In the genomic region with DNA sequence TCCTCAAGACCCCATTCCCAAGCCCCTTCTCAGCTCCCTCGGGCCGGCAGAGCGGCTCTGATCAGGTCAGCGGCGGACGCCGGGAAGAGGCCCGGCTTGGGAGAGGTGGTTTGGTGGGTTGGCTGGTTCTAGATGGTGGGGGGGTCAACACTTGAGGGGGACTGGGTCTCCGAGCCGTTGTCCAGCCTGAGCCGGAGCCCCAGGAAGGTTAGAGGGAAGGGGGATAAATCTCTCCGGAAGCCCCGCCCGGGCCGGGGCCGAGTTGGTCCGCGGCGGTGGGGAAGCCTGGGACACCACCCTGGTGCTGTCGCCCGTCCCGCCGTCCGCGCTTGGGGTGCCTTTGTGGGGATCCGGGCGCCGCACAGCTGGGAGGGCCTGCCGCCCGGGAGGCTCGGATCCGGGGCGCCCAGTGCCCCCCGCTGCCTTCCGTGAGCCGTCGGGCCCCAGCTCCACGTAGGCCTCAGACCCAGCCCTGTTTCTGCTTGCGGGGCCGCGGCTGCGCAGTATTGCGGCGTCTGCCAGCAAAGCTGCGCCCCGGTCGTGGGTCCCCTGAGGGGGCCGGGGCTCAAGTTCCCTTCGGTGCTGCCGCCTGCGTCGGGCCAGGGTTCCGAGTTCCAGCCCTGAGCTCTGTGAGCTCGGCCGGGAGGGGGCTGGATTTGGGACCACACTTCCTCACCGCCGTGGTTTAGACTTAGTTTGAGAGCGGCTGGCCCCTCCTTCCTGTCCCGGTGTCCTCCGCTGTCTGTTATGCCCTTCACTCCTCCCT, we compare ENCODE assay signal across 1 cellular context.
TF ChIP-seq lines count a peak whose summit lies in the region.

No MANE protein-coding gene starts in this region.

TF ChIP-seq in H1, 55 proteins besides CTCF, POLR2A, EP300 and RAD21:
- 0 out of 4 replicates have a peak, but pooled peaks of 1 of the 2 experiments have one; percentile 42 for TF ChIP-seq SIN3A (conservative IDR thresholded peaks at IDR 0.05 in 1 of 2, IDR thresholded peaks at IDR 0.05 in 1 of 2; ENCODE audit: low read depth in 1 of 2, low read length in 2 of 2)
- no peak for TF ChIP-seq GABPA (IDR thresholded peaks at IDR 0.05; ENCODE audit: borderline replicate concordance, insufficient read depth, low read length)
- TF ChIP-seq HDAC2 (IDR thresholded peaks at IDR 0.05; ENCODE audit: borderline replicate concordance in 1 of 2, low read depth in 2 of 2, low read length in 2 of 2): 0 out of 4 replicates have a peak, but pooled peaks of 1 of the 2 experiments have one; percentile 73
- no peak for TF ChIP-seq KDM5A (IDR thresholded peaks at IDR 0.05; ENCODE audit: low read length)
- no peak for TF ChIP-seq CHD2 (IDR thresholded peaks at IDR 0.05; ENCODE audit: low read length)
- peak; percentile 13; the same call in 1 of the 2 replicates for TF ChIP-seq SP2 (IDR thresholded peaks at IDR 0.05; ENCODE audit: low read length)
- peak; percentile 34 for TF ChIP-seq KDM4A (IDR thresholded peaks at IDR 0.05; ENCODE audit: low read depth, low read length, severe bottlenecking)
- TF ChIP-seq TBP (IDR thresholded peaks at IDR 0.05; ENCODE audit: low read depth, low read length): peak; percentile 32; the same call in 1 of the 2 replicates
- 0 out of 2 replicates have a peak, but pooled peaks have one; percentile 41 for TF ChIP-seq SP4 (IDR thresholded peaks at IDR 0.05; ENCODE audit: low read length)
- TF ChIP-seq RXRA (IDR thresholded peaks at IDR 0.05; ENCODE audit: insufficient read depth, low read depth, low read length): no peak
- no peak for TF ChIP-seq TCF12 (IDR thresholded peaks at IDR 0.05; ENCODE audit: low read depth, low read length)
- TF ChIP-seq ASH2L (IDR thresholded peaks at IDR 0.05; ENCODE audit: low read length): peak; percentile 95
- TF ChIP-seq TAF1 (IDR thresholded peaks at IDR 0.05; ENCODE audit: low read depth, low read length): 0 out of 2 replicates have a peak, but pooled peaks have one; percentile 12
- TF ChIP-seq CHD1 (IDR thresholded peaks at IDR 0.05; ENCODE audit: low read depth, low read length): no peak
